Comparison of ENCODE assay signal across 8 cellular contexts in the genomic region with DNA sequence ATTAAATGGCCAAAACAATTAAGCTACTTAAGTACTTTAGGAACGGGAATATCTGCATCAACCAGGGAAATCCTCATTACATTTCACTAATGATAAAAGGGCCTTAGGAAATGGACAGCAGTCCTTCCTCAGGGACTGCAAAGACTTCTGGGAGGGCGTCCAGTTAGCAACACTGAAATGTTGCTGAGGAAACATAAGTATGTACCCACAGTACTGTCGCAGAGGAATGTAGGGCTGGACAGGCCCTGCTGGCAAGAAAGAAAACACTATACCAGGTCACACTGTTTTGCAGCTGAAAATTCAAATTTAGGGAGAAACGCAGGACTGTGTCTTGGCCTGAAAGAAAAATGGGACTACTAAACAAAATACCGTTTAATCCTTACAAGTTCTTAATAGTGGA. TPM values are rescaled to one million over a fixed set of nuclear protein-coding genes. Genes with fewer than 3 reads are reported as not detected.
DNase-seq lines count a peak whose midpoint lies in the region; ATAC-seq and TF ChIP-seq lines count a peak whose summit lies in the region.
"Had no signal": no experiment of that assay in that cellular context is flagged by ENCODE, and none has a peak within 500 bp of the region (broad histone marks: within the 10 kb centered on the region; RNA-seq: fewer than 3 reads in every experiment).

No MANE protein-coding gene starts in this region.

- no peak for TF ChIP-seq CTCF in right atrium auricular region (IDR thresholded peaks at IDR 0.05)
- no peak for TF ChIP-seq CTCF in spleen (IDR thresholded peaks at IDR 0.05 in 8 of 11, conservative IDR thresholded peaks at IDR 0.05 in 3 of 11)
- TF ChIP-seq CTCF in prostate gland (IDR thresholded peaks at IDR 0.05): no peak

- TF ChIP-seq POLR2A in spleen (IDR thresholded peaks at IDR 0.05) (no peak), prostate gland (IDR thresholded peaks at IDR 0.05) (no peak)

- H3K4me3 ChIP-seq in HUES48 (ENCODE audit: low read depth, low read length) (peak overlapping the region; percentile 92), right atrium auricular region (peak overlapping the region in 1 of 2 donors; percentile 93), spleen (peak overlapping the region in 6 of 8 donors; percentile 65 to 90 (median 80)), prostate gland (no peak overlapping the region)

- peaks cover 81% of the 10 kb centered on the region for H3K36me3 Mint-ChIP-seq in activated T-helper 17 cell treated with anti-CD3 and anti-CD28 coated beads, Interleukin-2, amount 50 U/mL, for 72 hours (ENCODE audit: low read depth)

- DNase-seq in right atrium auricular region (ENCODE audit: low spot score): no peak
- no peak for DNase-seq in spleen
- DNase-seq in prostate gland (ENCODE audit: low spot score): no peak
- no peak for DNase-seq in GDM1 (lab: John Stamatoyannopoulos, UW)
- DNase-seq: NCI-H82 had no signal

- H3K4me1 Mint-ChIP-seq in activated T-helper 17 cell treated with anti-CD3 and anti-CD28 coated beads, Interleukin-2, amount 50 U/mL, for 72 hours: peaks cover 45% of the 10 kb centered on the region

- no peak for ATAC-seq in activated T-helper 17 cell treated with anti-CD3 and anti-CD28 coated beads, Interleukin-2, amount 50 U/mL, for 72 hours (replicated peaks)
- no peak for ATAC-seq in GM19463 (IDR thresholded peaks at IDR 0.05; ENCODE audit: unreplicated experiment)

- H3K9me3 Mint-ChIP-seq in activated T-helper 17 cell treated with anti-CD3 and anti-CD28 coated beads, Interleukin-2, amount 50 U/mL, for 72 hours: no peaks in the 10 kb centered on the region

- WGBS in spleen, 5 donors: 76 to 88% (median 81%) methylated on average over 5 of the region's 5 CpGs
- WGBS in prostate gland: 56% methylated on average over 5 of the region's 5 CpGs

- no peaks in the 10 kb centered on the region for H3K27me3 Mint-ChIP-seq in activated T-helper 17 cell treated with anti-CD3 and anti-CD28 coated beads, Interleukin-2, amount 50 U/mL, for 72 hours

- peak overlapping the region; percentile 100 for H3K4me3 Mint-ChIP-seq in activated T-helper 17 cell treated with anti-CD3 and anti-CD28 coated beads, Interleukin-2, amount 50 U/mL, for 72 hours

- peak overlapping the region; percentile 100 for H3K27ac Mint-ChIP-seq in activated T-helper 17 cell treated with anti-CD3 and anti-CD28 coated beads, Interleukin-2, amount 50 U/mL, for 72 hours

- H3K27me3 ChIP-seq in HUES48 (ENCODE audit: control insufficient read depth, insufficient read depth, low read length) (no peaks in the 10 kb centered on the region), right atrium auricular region (no peaks in the 10 kb centered on the region), spleen (replicated peaks in 1 of 7) (no peaks in the 10 kb centered on the region), prostate gland (replicated peaks; ENCODE audit: insufficient read depth) (no peaks in the 10 kb centered on the region)

- H3K27ac ChIP-seq in HUES48 (ENCODE audit: low read depth, low read length) (no peak overlapping the region), right atrium auricular region (peak overlapping the region; percentile 93 to 96), spleen (peak overlapping the region in 5 of 8 donors; percentile 93 to 94 (median 94)), prostate gland (no peak overlapping the region)

- no peaks in the 10 kb centered on the region for H3K9me3 ChIP-seq in HUES48 (ENCODE audit: control insufficient read depth, insufficient read depth, low read length)
- no peaks in the 10 kb centered on the region for H3K9me3 ChIP-seq in right atrium auricular region
- peaks cover 0 to 7% (median 0%) of the 10 kb centered on the region in 8 donors for H3K9me3 ChIP-seq in spleen
- no peaks in the 10 kb centered on the region for H3K9me3 ChIP-seq in prostate gland

- intact Hi-C loops in spleen (cut with DNase I; ENCODE audit: low total_unique reads): no loop called here
- intact Hi-C loops in prostate gland (cut with DNase I): no loop called here

- H3K9ac ChIP-seq in HUES48 (ENCODE audit: low read depth, low read length): no peak overlapping the region

- peaks cover 9% of the 10 kb centered on the region; the same call in 1 of the 2 replicates for H3K36me3 ChIP-seq in HUES48 (ENCODE audit: control insufficient read depth, insufficient read depth, low read length)
- H3K36me3 ChIP-seq in right atrium auricular region: peaks cover 12% of the 10 kb centered on the region
- peaks cover 0 to 14% (median 5%) of the 10 kb centered on the region in 6 donors for H3K36me3 ChIP-seq in spleen
- no peaks in the 10 kb centered on the region for H3K36me3 ChIP-seq in prostate gland

- H3K4me1 ChIP-seq in HUES48 (ENCODE audit: control insufficient read depth, insufficient read depth, low read length): peaks cover 6% of the 10 kb centered on the region
- peaks cover 0 to 28% of the 10 kb centered on the region in 2 donors for H3K4me1 ChIP-seq in right atrium auricular region
- peaks cover 13 to 79% (median 40%) of the 10 kb centered on the region in 6 donors for H3K4me1 ChIP-seq in spleen
- peaks cover 4% of the 10 kb centered on the region for H3K4me1 ChIP-seq in prostate gland (replicated peaks)

RNA-seq across cellular contexts. Expression of gene C5orf15, which starts 1.3 kb away (rescaled TPM):
- total RNA-seq in activated T-helper 17 cell treated with anti-CD3 and anti-CD28 coated beads, Interleukin-2, amount 50 U/mL, for 72 hours: 10 to 100 TPM; 17.9 to 36.8 TPM
- total RNA-seq in right atrium auricular region (10 to 100 TPM; 32.6 to 59.8 TPM), spleen (10 to 100 TPM; 25.4 to 49.6 (median 28.6) TPM), prostate gland (10 to 100 TPM; 68.4 to 71.8 TPM)
- 10 to 100 TPM; 28.1 to 28.8 (median 28.4) TPM for polyA plus RNA-seq in spleen

RNA-seq across cellular contexts. Expression of gene VDAC1, which starts 37.7 kb away (rescaled TPM):
- 100 to 1,000 TPM; 334 to 423 TPM for total RNA-seq in activated T-helper 17 cell treated with anti-CD3 and anti-CD28 coated beads, Interleukin-2, amount 50 U/mL, for 72 hours
- total RNA-seq in right atrium auricular region: 100 to 1,000 TPM; 263 to 394 TPM
- 100 to 1,000 TPM in 1 of 7 donors, 10 to 100 TPM in 6; 69.2 to 100 (median 86.4) TPM for total RNA-seq in spleen
- 10 to 100 TPM; 53.3 to 84.0 (median 76.2) TPM for polyA plus RNA-seq in spleen
- 100 to 1,000 TPM; 142 to 143 TPM for total RNA-seq in prostate gland

Comparison
In these comparisons a context has a peak if more than half of its experiments do, and no peak if none do; other contexts are left out.
1. H3K27ac ChIP-seq: peak in right atrium auricular region (2 of 2) and spleen (5 of 8); none in HUES48 (single experiment) and prostate gland (0 of 2).
2. H3K4me3 ChIP-seq: peak in HUES48 (single experiment) and spleen (6 of 8); none in prostate gland (0 of 2).